In genomic region chr15:77070500-77071337, GRCh38 we compare ENCODE assay signal across 8 cellular contexts. TPM values are rescaled to one million over a fixed set of nuclear protein-coding genes. Genes with fewer than 3 reads are reported as not detected.
DNase-seq lines count a peak whose midpoint lies in the region; ATAC-seq and TF ChIP-seq lines count a peak whose summit lies in the region.

TSPAN3 (minus strand) TSS chr15:77071109; CDS start chr15:77070954, 155 bp downstream.

- intact Hi-C loops in tibial artery (cut with DNase I; ENCODE audit: low total_unique reads) = no loop called here

- peak within 1 kb of the TSS; percentile 94 for H3K9ac ChIP-seq in adipocyte (ENCODE audit: low read length)
- peak within 1 kb of the TSS; percentile 29 for H3K9ac ChIP-seq in parathyroid adenoma

- in situ Hi-C loops in GM13976 (cut with MboI; ENCODE audit: low sequenced_read_pairs, unreplicated experiment) = no loop called here

- H3K4me1 ChIP-seq in adipocyte (ENCODE audit: control insufficient read depth, insufficient read depth, low read length) = peaks cover 47% of the 10 kb centered on the region
- H3K4me1 ChIP-seq in cardiac muscle cell (ENCODE audit: low read depth) = peaks cover 20% of the 10 kb centered on the region
- peaks cover 4% of the 10 kb centered on the region for H3K4me1 ChIP-seq in parathyroid adenoma
- peaks cover 0 to 38% (median 5%) of the 10 kb centered on the region in 4 donors for H3K4me1 ChIP-seq in tibial artery

- H3K4me2 ChIP-seq in parathyroid adenoma (ENCODE audit: low read length) = peak within 1 kb of the TSS; percentile 92

- DNase-seq in GM13976 (ENCODE audit: low spot score) (peak; percentile 95), NCI-H1436 treated with DMSO at 0.1 percent for 48 hours (lab: John Stamatoyannopoulos, UW) (peak; percentile 64), T follicular helper cell (ENCODE audit: low read depth) (peak; percentile 89), adipocyte (ENCODE audit: low read depth) (peak; percentile 97), cardiac muscle cell (ENCODE audit: low read depth in 1 of 2, low spot score in 1 of 2) (peak; percentile 96 to 97), tibial artery (peak; percentile 86 to 95)

- H3K27me3 ChIP-seq in adipocyte (replicated peaks; ENCODE audit: control insufficient read depth, insufficient read depth, low read length) = no peaks in the 10 kb centered on the region
- H3K27me3 ChIP-seq in cardiac muscle cell = no peaks in the 10 kb centered on the region
- H3K27me3 ChIP-seq in parathyroid adenoma (ENCODE audit: control insufficient read depth, insufficient read depth, low read length) = no peaks in the 10 kb centered on the region
- no peaks in the 10 kb centered on the region for H3K27me3 ChIP-seq in tibial artery

- TF ChIP-seq CTCF in GM13976 (IDR thresholded peaks at IDR 0.05; ENCODE audit: borderline replicate concordance, control extremely low read depth, extremely low read depth, insufficient read depth, missing control alignments) (no peak), cardiac muscle cell (IDR thresholded peaks at IDR 0.05; ENCODE audit: low read depth, low read length) (no peak), parathyroid adenoma (IDR thresholded peaks at IDR 0.05) (no peak), tibial artery (IDR thresholded peaks at IDR 0.05) (peak in 1 of 2 experiments; percentile 17)

- peak; percentile 95 for ATAC-seq in HG02852 (IDR thresholded peaks at IDR 0.05; ENCODE audit: unreplicated experiment)

- H3K36me3 ChIP-seq in adipocyte (ENCODE audit: control insufficient read depth, insufficient read depth, low read length, severe bottlenecking) (peaks cover 10% of the 10 kb centered on the region), cardiac muscle cell (no peaks in the 10 kb centered on the region), parathyroid adenoma (ENCODE audit: control insufficient read depth, insufficient read depth, low read length) (no peaks in the 10 kb centered on the region), tibial artery (no peaks in the 10 kb centered on the region)

- H3K27ac ChIP-seq in cardiac muscle cell (peak within 1 kb of the TSS; percentile 97), parathyroid adenoma (peak within 1 kb of the TSS; percentile 83), tibial artery (peak within 1 kb of the TSS; percentile 86 to 89)

- H3K79me2 ChIP-seq in parathyroid adenoma = peaks cover 17% of the 10 kb centered on the region

- no peaks in the 10 kb centered on the region for H3K9me3 ChIP-seq in adipocyte (ENCODE audit: control insufficient read depth, low read length)
- no peaks in the 10 kb centered on the region for H3K9me3 ChIP-seq in cardiac muscle cell (ENCODE audit: low read depth)
- no peaks in the 10 kb centered on the region for H3K9me3 ChIP-seq in parathyroid adenoma (ENCODE audit: control insufficient read depth, low read length)
- H3K9me3 ChIP-seq in tibial artery = no peaks in the 10 kb centered on the region

- H3K4me3 ChIP-seq in adipocyte (ENCODE audit: low read length) (peak within 1 kb of the TSS; percentile 95), cardiac muscle cell (peak within 1 kb of the TSS; percentile 72), parathyroid adenoma (ENCODE audit: low read depth, low read length) (peak within 1 kb of the TSS; percentile 84), tibial artery (peak within 1 kb of the TSS; percentile 77 to 87)

- H2AFZ ChIP-seq in parathyroid adenoma = peak within 1 kb of the TSS; percentile 96

RNA-seq across cellular contexts. Expression of gene TSPAN3, which starts in this region (rescaled TPM):
- total RNA-seq in cardiac muscle cell = 302 and 316 TPM in 2 replicates
- polyA plus RNA-seq in cardiac muscle cell = 411 and 427 TPM in 2 replicates

Comparison
In these comparisons a context has a peak if more than half of its experiments do, and no peak if none do; other contexts are left out.
1. Peak in every context shown above with its lines: DNase-seq, ATAC-seq, H3K4me3 ChIP-seq and H3K27ac ChIP-seq.